Comparison of ENCODE assay signal across 12 cellular contexts in the genomic region with DNA sequence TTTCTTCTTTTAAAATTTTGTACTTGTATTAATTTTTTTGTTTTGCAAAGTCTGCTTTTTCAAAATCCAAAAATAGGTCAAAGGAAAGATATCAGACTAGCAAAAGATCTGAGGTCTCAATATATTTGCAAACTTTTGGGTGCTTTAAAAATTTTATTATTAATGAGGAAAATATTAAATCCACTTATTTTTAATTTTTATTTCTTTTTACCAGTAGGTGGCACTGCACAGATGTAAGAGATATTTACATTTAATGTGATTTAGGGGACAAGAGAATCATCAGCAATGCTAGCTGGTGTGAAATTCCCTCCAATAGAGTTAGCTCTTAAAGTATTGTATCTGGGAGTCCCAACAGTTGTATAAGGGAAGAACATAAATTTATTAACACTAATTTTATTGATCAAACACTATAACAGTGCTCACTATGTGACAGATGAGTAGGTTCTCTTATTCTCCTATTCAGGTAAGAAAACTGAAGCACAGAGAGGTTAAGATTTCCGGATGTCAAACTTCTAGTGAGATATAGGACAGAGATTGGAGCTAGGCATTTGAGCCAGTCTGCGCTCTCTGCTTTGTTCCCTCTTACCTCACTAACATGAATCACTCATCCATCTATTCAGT. TPM values are rescaled to one million over a fixed set of nuclear protein-coding genes. Genes with fewer than 3 reads are reported as not detected.
DNase-seq lines count a peak whose midpoint lies in the region; ATAC-seq and TF ChIP-seq lines count a peak whose summit lies in the region.
"Had no signal": no experiment of that assay in that cellular context is flagged by ENCODE, and none has a peak within 500 bp of the region (broad histone marks: within the 10 kb centered on the region; RNA-seq: fewer than 3 reads in every experiment).

No MANE protein-coding gene starts in this region.

- CTCF ChIA-PET in MCF 10A (lab: Yijun Ruan, JAX) = interaction anchor here (0.5 to 7.6 kb wide), 35 partner anchors 8 to 1990 kb away, joined by 3 to 47 read pairs (median 4); no protein-coding TSS in a partner anchor

- H3K27me3 Mint-ChIP-seq in MCF 10A (ENCODE audit: insufficient read depth, unreplicated experiment) = no peaks in the 10 kb centered on the region
- H3K27me3 Mint-ChIP-seq: activated CD4-positive, alpha-beta T cell treated with anti-CD3 and anti-CD28 coated beads, Interleukin-2, amount 10 ng/mL, durations not matched to agents 24 days and 14 days; stimulated activated naive B cell treated with anti-CD40 and anti-IgM and Interleukin-4, amounts not matched to agents 10 μg/mL and 1 μg/mL and 100 μg/mL, for 72 hours had no signal

- POLR2A ChIA-PET in MCF 10A (lab: Yijun Ruan, JAX) = no interaction called here

- H3K27ac Mint-ChIP-seq in MCF 10A (ENCODE audit: low read depth, unreplicated experiment) = no peak overlapping the region
- H3K27ac Mint-ChIP-seq: activated CD4-positive, alpha-beta T cell treated with anti-CD3 and anti-CD28 coated beads, Interleukin-2, amount 10 ng/mL, durations not matched to agents 24 days and 14 days; stimulated activated naive B cell treated with anti-CD40 and anti-IgM and Interleukin-4, amounts not matched to agents 10 μg/mL and 1 μg/mL and 100 μg/mL, for 72 hours had no signal

- H3K4me1 ChIP-seq in breast epithelium = no peaks in the 10 kb centered on the region
- no peaks in the 10 kb centered on the region for H3K4me1 ChIP-seq in adrenal gland (replicated peaks in 1 of 2)
- H3K4me1 ChIP-seq: BLaER1 treated with 17β-estradiol and CSF1 and Interleukin-3, amounts not matched to agents 10 nM and 100 nM; right atrium auricular region had no signal

- intact Hi-C loops in MCF 10A (cut with micrococcal nuclease) (loop anchor here (2.0 kb wide), 2 partner anchors 138 to 154 kb away; no protein-coding TSS in a partner anchor), breast epithelium (cut with DNase I; ENCODE audit: low total_unique reads) (no loop called here), adrenal gland (cut with DNase I) (no loop called here)

- no peak for ATAC-seq in GM21723 (IDR thresholded peaks at IDR 0.05; ENCODE audit: unreplicated experiment)
- ATAC-seq: stimulated activated naive B cell treated with anti-CD40 and anti-IgM and Interleukin-4, amounts not matched to agents 10 μg/mL and 1 μg/mL and 100 μg/mL, for 72 hours had no signal

- H3K4me3 ChIP-seq in breast epithelium (no peak overlapping the region), retinal pigment epithelial cell (ENCODE audit: low read length) (no peak overlapping the region), adrenal gland (no peak overlapping the region)
- H3K4me3 ChIP-seq: BLaER1 treated with 17β-estradiol and CSF1 and Interleukin-3, amounts not matched to agents 10 nM and 100 nM; right atrium auricular region had no signal

- H3K36me3 Mint-ChIP-seq in MCF 10A (ENCODE audit: insufficient read depth, unreplicated experiment) = no peaks in the 10 kb centered on the region
- H3K36me3 Mint-ChIP-seq: stimulated activated naive B cell treated with anti-CD40 and anti-IgM and Interleukin-4, amounts not matched to agents 10 μg/mL and 1 μg/mL and 100 μg/mL, for 72 hours had no signal

- no TSS peak for BruUV-seq in MCF 10A (replicated peaks; lab: Mats Ljungman, UMichigan)

- H3K36me3 ChIP-seq in breast epithelium = no peaks in the 10 kb centered on the region
- no peaks in the 10 kb centered on the region for H3K36me3 ChIP-seq in adrenal gland (replicated peaks in 1 of 2)
- H3K36me3 ChIP-seq: BLaER1 treated with 17β-estradiol and CSF1 and Interleukin-3, amounts not matched to agents 10 nM and 100 nM; right atrium auricular region had no signal

- H3K9me3 ChIP-seq in breast epithelium = no peaks in the 10 kb centered on the region
- no peaks in the 10 kb centered on the region for H3K9me3 ChIP-seq in adrenal gland (replicated peaks in 1 of 3)
- H3K9me3 ChIP-seq: BLaER1 treated with 17β-estradiol and CSF1 and Interleukin-3, amounts not matched to agents 10 nM and 100 nM; right atrium auricular region had no signal

- TF ChIP-seq CTCF in MCF 10A (IDR thresholded peaks at IDR 0.05; ENCODE audit: unreplicated experiment) (peak; percentile 10), breast epithelium (IDR thresholded peaks at IDR 0.05) (no peak), retinal pigment epithelial cell (conservative IDR thresholded peaks at IDR 0.05; ENCODE audit: low read depth, low read length) (peak; percentile 27), adrenal gland (IDR thresholded peaks at IDR 0.05) (peak in 2 of 6 experiments; percentile 31 to 50)

- no peak for TF ChIP-seq POLR2A in breast epithelium (IDR thresholded peaks at IDR 0.05)
- TF ChIP-seq POLR2A in erythroblast (IDR thresholded peaks at IDR 0.05; ENCODE audit: low read length) = no peak
- TF ChIP-seq POLR2A in adrenal gland (IDR thresholded peaks at IDR 0.05) = no peak

- H3K27me3 ChIP-seq in breast epithelium (peaks cover 0 to 5% of the 10 kb centered on the region in 2 donors), adrenal gland (no peaks in the 10 kb centered on the region)
- H3K27me3 ChIP-seq: BLaER1 treated with 17β-estradiol and CSF1 and Interleukin-3, amounts not matched to agents 10 nM and 100 nM; right atrium auricular region had no signal

- H3K4me3 Mint-ChIP-seq in MCF 10A (ENCODE audit: unreplicated experiment) = no peak overlapping the region
- H3K4me3 Mint-ChIP-seq: activated CD4-positive, alpha-beta T cell treated with anti-CD3 and anti-CD28 coated beads, Interleukin-2, amount 10 ng/mL, durations not matched to agents 24 days and 14 days; stimulated activated naive B cell treated with anti-CD40 and anti-IgM and Interleukin-4, amounts not matched to agents 10 μg/mL and 1 μg/mL and 100 μg/mL, for 72 hours had no signal

- no peaks in the 10 kb centered on the region for H3K9me3 Mint-ChIP-seq in MCF 10A (ENCODE audit: unreplicated experiment)
- H3K9me3 Mint-ChIP-seq: activated CD4-positive, alpha-beta T cell treated with anti-CD3 and anti-CD28 coated beads, Interleukin-2, amount 10 ng/mL, durations not matched to agents 24 days and 14 days; stimulated activated naive B cell treated with anti-CD40 and anti-IgM and Interleukin-4, amounts not matched to agents 10 μg/mL and 1 μg/mL and 100 μg/mL, for 72 hours had no signal

- DNase-seq in MCF 10A (ENCODE audit: unreplicated experiment) = peak; percentile 11
- no peak for DNase-seq in breast epithelium (ENCODE audit: low spot score in 2 of 2)
- peak; percentile 7 for DNase-seq in NCI-H748 treated with DMSO at 0.1 percent for 48 hours (lab: John Stamatoyannopoulos, UW)
- DNase-seq in erythroblast (lab: John Stamatoyannopoulos, UW) = peak; percentile 3 to 24
- no peak for DNase-seq in retinal pigment epithelial cell (ENCODE audit: low read depth)
- no peak for DNase-seq in adrenal gland
- DNase-seq in NCI-H2029 (lab: John Stamatoyannopoulos, UW) = no peak
- DNase-seq: activated CD4-positive, alpha-beta T cell treated with anti-CD3 and anti-CD28 coated beads, Interleukin-2, amount 10 ng/mL, durations not matched to agents 24 days and 14 days; stimulated activated naive B cell treated with anti-CD40 and anti-IgM and Interleukin-4, amounts not matched to agents 10 μg/mL and 1 μg/mL and 100 μg/mL, for 72 hours had no signal

- 64 to 78% (median 72%) methylated on average over 2 of the region's 2 CpGs for WGBS in adrenal gland, 4 donors

- no peak overlapping the region for H3K27ac ChIP-seq in breast epithelium
- no peak overlapping the region for H3K27ac ChIP-seq in adrenal gland
- H3K27ac ChIP-seq: BLaER1 treated with 17β-estradiol and CSF1 and Interleukin-3, amounts not matched to agents 10 nM and 100 nM; right atrium auricular region had no signal

- no peaks in the 10 kb centered on the region for H3K4me1 Mint-ChIP-seq in MCF 10A (ENCODE audit: insufficient read depth, unreplicated experiment)
- H3K4me1 Mint-ChIP-seq: activated CD4-positive, alpha-beta T cell treated with anti-CD3 and anti-CD28 coated beads, Interleukin-2, amount 10 ng/mL, durations not matched to agents 24 days and 14 days; stimulated activated naive B cell treated with anti-CD40 and anti-IgM and Interleukin-4, amounts not matched to agents 10 μg/mL and 1 μg/mL and 100 μg/mL, for 72 hours had no signal

RNA-seq across cellular contexts. Expression of gene ALX1, which starts 30.5 kb away (rescaled TPM):
- not detected in 2 replicates for total RNA-seq in MCF 10A (2022)
- 1 to 10 TPM in 1 of 3 donors, not detected in 2; 2.9 TPM for total RNA-seq in breast epithelium
- not detected for total RNA-seq in adrenal gland
- not detected for polyA plus RNA-seq in adrenal gland
- total RNA-seq: activated CD4-positive, alpha-beta T cell treated with anti-CD3 and anti-CD28 coated beads, Interleukin-2, amount 10 ng/mL, durations not matched to agents 24 days and 14 days; right atrium auricular region had no signal

Comparison
In these comparisons a context has a peak if more than half of its experiments do, and no peak if none do; other contexts are left out.
1. DNase-seq: peak in MCF 10A (single experiment), NCI-H748 treated with DMSO at 0.1 percent for 48 hours (single experiment) and erythroblast (2 of 2); none in breast epithelium (0 of 2), retinal pigment epithelial cell (single experiment), adrenal gland (0 of 7) and NCI-H2029 (single experiment).
2. CTCF ChIP-seq: peak in MCF 10A (single experiment) and retinal pigment epithelial cell (single experiment); none in breast epithelium (0 of 3).